ENCODE assay signal across 29 cellular contexts in genomic region chr1:29326123-29326522, GRCh38.
"Had no signal": no experiment of that assay in that cellular context is flagged by ENCODE, and none has a peak within 500 bp of the region (broad histone marks: within the 10 kb centered on the region; RNA-seq: fewer than 3 reads in every experiment).

No MANE protein-coding gene starts in this region.

- H3K36me3 ChIP-seq: heart right ventricle, neutrophil, pancreas, prostate gland, transverse colon had no signal

- H3K4me1 ChIP-seq: left lung, lower lobe of right lung, pancreas, prostate gland, stomach, testis, thyroid gland, transverse colon, upper lobe of left lung had no signal

- H3K79me2 ChIP-seq: hepatocyte had no signal

- H3K4me3 ChIP-seq: heart right ventricle, hepatocyte, left lung, lower lobe of right lung, pancreas, prostate gland, stomach, testis, thyroid gland, transverse colon, upper lobe of left lung had no signal

- DNase-seq: kidney; left colon; lower lobe of right lung; mammary epithelial cell; mesenchymal stem cell; naive thymus-derived CD8-positive, alpha-beta T cell; pancreas; retina; right cardiac atrium; small intestine; stimulated activated CD4-positive, alpha-beta T cell treated with anti-CD3 and anti-CD28 coated beads, Interleukin-1b, Interleukin-23, amount 100 ng/mL, for 48 hours; stimulated activated CD4-positive, alpha-beta T cell treated with anti-CD3 and anti-CD28 coated beads, Interleukin-2, amount 100 ng/mL, for 48 hours; stimulated activated CD4-positive, alpha-beta T cell treated with anti-CD3 and anti-CD28 coated beads, Interleukin-4, amount 100 ng/mL, for 4 hours; stimulated activated CD8-positive, alpha-beta memory T cell treated with anti-CD3 and anti-CD28 coated beads, Interleukin-4, amount 100 ng/mL, for 48 hours; stimulated activated naive B cell treated with anti-CD40 and anti-IgM and Interleukin-4, amounts not matched to agents 10 μg/mL and 1 μg/mL and 100 μg/mL, for 72 hours; stimulated activated naive CD8-positive, alpha-beta T cell treated with anti-CD3 and anti-CD28 coated beads, Interleukin-15, Interleukin-2, amounts not matched to agents 100 U/mL and 50 U/mL, for 24 hours; stomach; testis; thyroid gland; transverse colon had no signal

- H3K36me3 Mint-ChIP-seq: naive thymus-derived CD8-positive, alpha-beta T cell; stimulated activated naive B cell treated with anti-CD40 and anti-IgM and Interleukin-4, amounts not matched to agents 10 μg/mL and 1 μg/mL and 100 μg/mL, for 72 hours had no signal

- H3K27ac ChIP-seq: heart right ventricle, hepatocyte, left lung, lower lobe of right lung, neutrophil, pancreas, prostate gland, stomach, testis, thyroid gland, transverse colon, upper lobe of left lung had no signal

- H3K4me2 ChIP-seq: hepatocyte had no signal

- H3K4me1 Mint-ChIP-seq: naive thymus-derived CD8-positive, alpha-beta T cell; stimulated activated naive B cell treated with anti-CD40 and anti-IgM and Interleukin-4, amounts not matched to agents 10 μg/mL and 1 μg/mL and 100 μg/mL, for 72 hours had no signal

- H3K9me3 Mint-ChIP-seq: naive thymus-derived CD8-positive, alpha-beta T cell; nephron; neural crest cell; stimulated activated naive B cell treated with anti-CD40 and anti-IgM and Interleukin-4, amounts not matched to agents 10 μg/mL and 1 μg/mL and 100 μg/mL, for 72 hours had no signal

- ATAC-seq: left colon; left lung; lower lobe of right lung; naive thymus-derived CD8-positive, alpha-beta T cell; pancreas; sciatic nerve; stimulated activated naive B cell treated with anti-CD40 and anti-IgM and Interleukin-4, amounts not matched to agents 10 μg/mL and 1 μg/mL and 100 μg/mL, for 72 hours; stimulated activated naive CD8-positive, alpha-beta T cell treated with anti-CD3 and anti-CD28 coated beads, Interleukin-15, Interleukin-2, amounts not matched to agents 100 U/mL and 50 U/mL, for 24 hours had no signal

- H3K9me3 ChIP-seq: heart right ventricle, left lung, lower lobe of right lung, neutrophil, pancreas, prostate gland, stomach, testis, thyroid gland, transverse colon, upper lobe of left lung had no signal

- H3K4me3 Mint-ChIP-seq: naive thymus-derived CD8-positive, alpha-beta T cell; nephron; neural crest cell; stimulated activated naive B cell treated with anti-CD40 and anti-IgM and Interleukin-4, amounts not matched to agents 10 μg/mL and 1 μg/mL and 100 μg/mL, for 72 hours had no signal

- H3K27me3 ChIP-seq: hepatocyte, left lung, pancreas, testis, thyroid gland, transverse colon, upper lobe of left lung had no signal

- H3K27ac Mint-ChIP-seq: naive thymus-derived CD8-positive, alpha-beta T cell; nephron; stimulated activated naive B cell treated with anti-CD40 and anti-IgM and Interleukin-4, amounts not matched to agents 10 μg/mL and 1 μg/mL and 100 μg/mL, for 72 hours had no signal

- H2AFZ ChIP-seq: hepatocyte had no signal
